9 cellular contexts compared by ENCODE assay signal in genomic region chr2:97911210-97911921, GRCh38.
A peak's percentile ranks its signal among the peaks of the same experiment; 100 is the strongest.
DNase-seq lines count a peak whose midpoint lies in the region; ATAC-seq and TF ChIP-seq lines count a peak whose summit lies in the region.
"Had no signal": no experiment of that assay in that cellular context is flagged by ENCODE, and none has a peak within 500 bp of the region (broad histone marks: within the 10 kb centered on the region; RNA-seq: fewer than 3 reads in every experiment).

No MANE protein-coding gene starts in this region.

- no peaks in the 10 kb centered on the region for H3K9me3 ChIP-seq in gastrocnemius medialis

- peaks cover 98% of the 10 kb centered on the region for H3K4me1 Mint-ChIP-seq in activated B cell treated with CpG ODN at 0.5 μM for 24 hours

- H3K27me3 Mint-ChIP-seq in activated B cell treated with CpG ODN at 0.5 μM for 24 hours, result no peaks in the 10 kb centered on the region

- no peak overlapping the region for H3K4me3 ChIP-seq in ACC112 (ENCODE audit: low read depth, low read length)
- H3K4me3 ChIP-seq in gastrocnemius medialis, result no peak overlapping the region

- TF ChIP-seq CTCF in activated B cell treated with CpG ODN at 0.5 μM for 24 hours (IDR thresholded peaks at IDR 0.05) (no peak), gastrocnemius medialis (IDR thresholded peaks at IDR 0.05 in 4 of 5, conservative IDR thresholded peaks at IDR 0.05 in 1 of 5) (no peak)

- peaks cover 29% of the 10 kb centered on the region for H3K36me3 Mint-ChIP-seq in activated B cell treated with CpG ODN at 0.5 μM for 24 hours (ENCODE audit: low read depth)

- H3K27ac Mint-ChIP-seq in activated B cell treated with CpG ODN at 0.5 μM for 24 hours, result peak overlapping the region; percentile 82
- H3K27ac Mint-ChIP-seq: activated CD8-positive, alpha-beta T cell treated with anti-CD3 and anti-CD28 coated beads, Interleukin-2, amount 10 ng/mL, durations not matched to agents 7 days and 5 days had no signal

- CTCF ChIA-PET in activated B cell treated with CpG ODN at 0.5 μM for 24 hours (lab: Charles Lee), result interaction anchor here (0.9 kb wide), 1 partner anchor 83 kb away, joined by 3 read pairs; no protein-coding TSS in a partner anchor

- ATAC-seq in GM19395 (IDR thresholded peaks at IDR 0.05; ENCODE audit: unreplicated experiment), result peak; percentile 69
- ATAC-seq in HG03280 (IDR thresholded peaks at IDR 0.05; ENCODE audit: unreplicated experiment), result peak; percentile 63
- peak; percentile 72 for ATAC-seq in activated B cell treated with CpG ODN at 0.5 μM for 24 hours (ENCODE audit: low read depth)
- no peak for ATAC-seq in gastrocnemius medialis
- ATAC-seq: activated CD8-positive, alpha-beta T cell treated with anti-CD3 and anti-CD28 coated beads, Interleukin-2, amount 10 ng/mL, durations not matched to agents 7 days and 5 days had no signal

- DNase-seq in activated B cell treated with CpG ODN at 0.5 μM for 24 hours (no peak), gastrocnemius medialis (no peak), posterior vena cava (ENCODE audit: low spot score) (no peak), NCI-H2196 treated with DMSO at 0.1 percent for 48 hours (lab: John Stamatoyannopoulos, UW; ENCODE audit: unreplicated experiment) (no peak)
- no peak for DNase-seq in activated CD4-positive, alpha-beta T cell treated with anti-CD3 and anti-CD28 coated beads, Interleukin-2, amount 50 U/mL, for 1 hour
- DNase-seq: activated CD8-positive, alpha-beta T cell treated with anti-CD3 and anti-CD28 coated beads, Interleukin-2, amount 10 ng/mL, durations not matched to agents 7 days and 5 days had no signal

- peak overlapping the region; percentile 67 for H3K4me3 Mint-ChIP-seq in activated B cell treated with CpG ODN at 0.5 μM for 24 hours
- H3K4me3 Mint-ChIP-seq: activated CD8-positive, alpha-beta T cell treated with anti-CD3 and anti-CD28 coated beads, Interleukin-2, amount 10 ng/mL, durations not matched to agents 7 days and 5 days had no signal

- POLR2A ChIA-PET in activated B cell treated with CpG ODN at 0.5 μM for 24 hours (lab: Charles Lee), result interaction anchor here (0.5 to 2.5 kb wide), 16 partner anchors 9 to 371 kb away, joined by 3 to 10 read pairs (median 4); partner anchors contain the start of gene TMEM131

- peak overlapping the region; percentile 23 for H3K27ac ChIP-seq in ACC112 (ENCODE audit: low read depth, low read length)
- no peak overlapping the region for H3K27ac ChIP-seq in gastrocnemius medialis

- peaks cover 13% of the 10 kb centered on the region for H3K79me2 ChIP-seq in ACC112 (ENCODE audit: control insufficient read depth, insufficient read depth, low read length, unreplicated experiment)

- H3K4me1 ChIP-seq in ACC112 (ENCODE audit: control insufficient read depth, insufficient read depth, low read length, unreplicated experiment), result peaks cover 16% of the 10 kb centered on the region
- H3K4me1 ChIP-seq in gastrocnemius medialis, result peaks cover 21 to 22% of the 10 kb centered on the region in 2 donors

- H3K9me3 Mint-ChIP-seq in activated B cell treated with CpG ODN at 0.5 μM for 24 hours, result peaks cover 1% of the 10 kb centered on the region

- in situ Hi-C loops in gastrocnemius medialis (cut with MboI; ENCODE audit: low sequenced_read_pairs in 4 of 4), result no loop called here

- TF ChIP-seq POLR2A in gastrocnemius medialis (IDR thresholded peaks at IDR 0.05), result no peak

- H3K36me3 ChIP-seq in ACC112 (ENCODE audit: insufficient read depth, low read length) (peaks cover 11% of the 10 kb centered on the region), gastrocnemius medialis (no peaks in the 10 kb centered on the region)

- no peak overlapping the region for H2AFZ ChIP-seq in ACC112 (ENCODE audit: low read length, unreplicated experiment)

- intact Hi-C loops in activated B cell treated with CpG ODN at 0.5 μM for 24 hours (cut with micrococcal nuclease) (loop anchor here (1.0 kb wide), 3 partner anchors 22 to 101 kb away; partner anchors contain the start of gene TMEM131), gastrocnemius medialis (cut with DNase I; ENCODE audit: low total_unique reads) (no loop called here), posterior vena cava (cut with DNase I) (no loop called here)

- no peaks in the 10 kb centered on the region for H3K27me3 ChIP-seq in ACC112 (ENCODE audit: insufficient read depth, low read length)
- no peaks in the 10 kb centered on the region for H3K27me3 ChIP-seq in gastrocnemius medialis

Comparison
In these comparisons a context has a peak if more than half of its experiments do, and no peak if none do; other contexts are left out.
1. ATAC-seq: peak in GM19395 (single experiment), HG03280 (single experiment) and activated B cell treated with CpG ODN at 0.5 μM for 24 hours (single experiment); none in gastrocnemius medialis (0 of 2).